In the genomic region with DNA sequence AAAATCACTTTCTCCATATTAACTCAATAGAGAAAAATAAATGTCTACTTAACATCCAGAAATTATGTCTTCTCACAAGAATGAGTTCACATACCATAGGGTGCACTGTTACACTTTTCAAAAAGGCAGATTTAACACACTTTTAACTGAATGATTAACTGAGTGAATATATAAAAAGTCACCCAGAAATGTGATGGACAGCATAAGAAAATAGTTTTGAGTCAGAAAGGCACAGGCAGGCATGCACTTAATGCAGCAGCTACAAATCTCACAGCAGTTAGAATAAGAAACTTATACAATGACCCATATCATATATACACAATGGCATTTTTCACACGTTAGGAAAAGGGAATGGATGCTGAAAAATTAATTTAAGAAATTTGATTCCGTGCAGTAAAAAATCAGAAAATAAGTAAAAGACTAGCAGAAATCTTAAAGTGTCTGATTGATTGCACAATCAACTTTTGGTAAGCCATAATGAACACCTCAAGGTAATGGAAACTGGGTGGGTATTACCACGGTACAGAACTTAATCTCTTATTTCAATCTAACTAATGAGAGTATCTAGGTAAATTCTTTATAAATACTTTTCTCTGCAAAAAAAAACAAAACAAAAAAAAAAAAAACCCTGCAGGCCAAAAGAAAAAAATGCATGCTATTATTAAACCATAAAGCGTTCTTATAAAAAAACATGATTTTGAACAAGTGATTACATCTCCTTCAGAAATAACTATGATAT, we compare ENCODE assay signal across 1 cellular context.
A peak's percentile ranks its signal among the peaks of the same experiment; 100 is the strongest.
TF ChIP-seq lines count a peak whose summit lies in the region.

No MANE protein-coding gene starts in this region.

TF ChIP-seq in K562, 482 proteins besides CTCF, POLR2A, EP300 and RAD21:
- TF ChIP-seq, protein P1, sequence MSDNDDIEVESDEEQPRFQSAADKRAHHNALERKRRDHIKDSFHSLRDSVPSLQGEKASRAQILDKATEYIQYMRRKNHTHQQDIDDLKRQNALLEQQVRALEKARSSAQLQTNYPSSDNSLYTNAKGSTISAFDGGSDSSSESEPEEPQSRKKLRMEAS (CRISPR knock-in tag; IDR thresholded peaks at IDR 0.05) = no peak
- TF ChIP-seq MECOM (CRISPR knock-in tag; IDR thresholded peaks at IDR 0.05) (no peak), SIRT6 (IDR thresholded peaks at IDR 0.05; ENCODE audit: low read depth, low read length) (no peak), NFATC3 (IDR thresholded peaks at IDR 0.05) (no peak), CEBPG (CRISPR knock-in tag; IDR thresholded peaks at IDR 0.05) (no peak; the same call in 1 of the 2 replicates), CEBPG (tag; conservative IDR thresholded peaks at IDR 0.05 in 1 of 2, IDR thresholded peaks at IDR 0.05 in 1 of 2) (peak; percentile 80 to 96), ZNF124 (CRISPR knock-in tag; IDR thresholded peaks at IDR 0.05) (no peak), CEBPB (tag; IDR thresholded peaks at IDR 0.05) (peak; percentile 96), ZNF134 (CRISPR knock-in tag; conservative IDR thresholded peaks at IDR 0.05) (no peak), ZNF23 (CRISPR knock-in tag; IDR thresholded peaks at IDR 0.05) (no peak)
- TF ChIP-seq, protein P2, sequence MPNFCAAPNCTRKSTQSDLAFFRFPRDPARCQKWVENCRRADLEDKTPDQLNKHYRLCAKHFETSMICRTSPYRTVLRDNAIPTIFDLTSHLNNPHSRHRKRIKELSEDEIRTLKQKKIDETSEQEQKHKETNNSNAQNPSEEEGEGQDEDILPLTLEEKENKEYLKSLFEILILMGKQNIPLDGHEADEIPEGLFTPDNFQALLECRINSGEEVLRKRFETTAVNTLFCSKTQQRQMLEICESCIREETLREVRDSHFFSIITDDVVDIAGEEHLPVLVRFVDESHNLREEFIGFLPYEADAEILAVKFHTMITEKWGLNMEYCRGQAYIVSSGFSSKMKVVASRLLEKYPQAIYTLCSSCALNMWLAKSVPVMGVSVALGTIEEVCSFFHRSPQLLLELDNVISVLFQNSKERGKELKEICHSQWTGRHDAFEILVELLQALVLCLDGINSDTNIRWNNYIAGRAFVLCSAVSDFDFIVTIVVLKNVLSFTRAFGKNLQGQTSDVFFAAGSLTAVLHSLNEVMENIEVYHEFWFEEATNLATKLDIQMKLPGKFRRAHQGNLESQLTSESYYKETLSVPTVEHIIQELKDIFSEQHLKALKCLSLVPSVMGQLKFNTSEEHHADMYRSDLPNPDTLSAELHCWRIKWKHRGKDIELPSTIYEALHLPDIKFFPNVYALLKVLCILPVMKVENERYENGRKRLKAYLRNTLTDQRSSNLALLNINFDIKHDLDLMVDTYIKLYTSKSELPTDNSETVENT (CRISPR knock-in tag; IDR thresholded peaks at IDR 0.05) = no peak
- TF ChIP-seq, protein P3, sequence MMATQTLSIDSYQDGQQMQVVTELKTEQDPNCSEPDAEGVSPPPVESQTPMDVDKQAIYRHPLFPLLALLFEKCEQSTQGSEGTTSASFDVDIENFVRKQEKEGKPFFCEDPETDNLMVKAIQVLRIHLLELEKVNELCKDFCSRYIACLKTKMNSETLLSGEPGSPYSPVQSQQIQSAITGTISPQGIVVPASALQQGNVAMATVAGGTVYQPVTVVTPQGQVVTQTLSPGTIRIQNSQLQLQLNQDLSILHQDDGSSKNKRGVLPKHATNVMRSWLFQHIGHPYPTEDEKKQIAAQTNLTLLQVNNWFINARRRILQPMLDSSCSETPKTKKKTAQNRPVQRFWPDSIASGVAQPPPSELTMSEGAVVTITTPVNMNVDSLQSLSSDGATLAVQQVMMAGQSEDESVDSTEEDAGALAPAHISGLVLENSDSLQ (IDR thresholded peaks at IDR 0.05) = 0 out of 2 replicates have a peak, but pooled peaks have one; percentile 15
